Comparison of ENCODE assay signal across 22 cellular contexts in genomic region chr1:231209531-231209930, GRCh38. TPM values are rescaled to one million over a fixed set of nuclear protein-coding genes. Genes with fewer than 3 reads are reported as not detected.
DNase-seq lines count a peak whose midpoint lies in the region; ATAC-seq, FAIRE-seq and TF ChIP-seq lines count a peak whose summit lies in the region.
"Had no signal": no experiment of that assay in that cellular context is flagged by ENCODE, and none has a peak within 500 bp of the region (broad histone marks: within the 10 kb centered on the region; RNA-seq: fewer than 3 reads in every experiment).

No MANE protein-coding gene starts in this region.

- no TSS peak for BruUV-seq in HepG2 (replicated peaks; lab: Mats Ljungman, UMichigan)

- WGBS in HepG2 (ENCODE audit: low lambda C conversion rate), result 37% methylated on average over 2 of the region's 5 CpGs
- WGBS in right lobe of liver (ENCODE audit: insufficient coverage, low coverage, low lambda C conversion rate, missing lambda C conversion rate), result 71% methylated on average over 4 of the region's 5 CpGs
- no CpG with 5 or more reads among the region's 5 CpGs for WGBS in trophoblast cell (ENCODE audit: extremely low coverage, insufficient coverage, insufficient read length)

- no peak overlapping the region for H2BK5ac ChIP-seq in trophoblast cell (ENCODE audit: low read depth, low read length, poor library complexity)

- TF ChIP-seq CTCF in HepG2 (CRISPR knock-in tag; IDR thresholded peaks at IDR 0.05), result no peak
- no peak for TF ChIP-seq CTCF in right lobe of liver (IDR thresholded peaks at IDR 0.05)
- no peak for TF ChIP-seq CTCF in kidney (IDR thresholded peaks at IDR 0.05; ENCODE audit: borderline replicate concordance, extremely low read depth, insufficient read depth)

- H3K4me3 Mint-ChIP-seq in activated CD4-positive, alpha-beta memory T cell treated with anti-CD3 and anti-CD28 coated beads, Interleukin-2, amount 10 ng/mL, durations not matched to agents 7 days and 5 days, result no peak overlapping the region

- no peak overlapping the region for H4K12ac ChIP-seq in trophoblast cell (ENCODE audit: low read depth, low read length)

- CTCF ChIA-PET in HepG2 (lab: Yijun Ruan, JAX; ENCODE audit: low intra/inter-chr PET ratio, low total read pairs), result interaction anchor here (1.7 kb wide), 1 partner anchor 194 kb away, joined by 4 read pairs; no protein-coding TSS in a partner anchor
- CTCF ChIA-PET in activated CD4-positive, alpha-beta memory T cell treated with anti-CD3 and anti-CD28 coated beads, Interleukin-2, amount 10 ng/mL, durations not matched to agents 7 days and 5 days (lab: Charles Lee), result interaction anchor here (0.8 to 2.1 kb wide), 4 partner anchors 117 to 413 kb away, joined by 3 to 12 read pairs (median 6); no protein-coding TSS in a partner anchor

- H2AFZ ChIP-seq in HepG2 (ENCODE audit: low read length) (no peak overlapping the region), trophoblast cell (ENCODE audit: insufficient read depth, low read length, poor library complexity) (no peak overlapping the region)

- H3K9me3 Mint-ChIP-seq in activated CD4-positive, alpha-beta memory T cell treated with anti-CD3 and anti-CD28 coated beads, Interleukin-2, amount 10 ng/mL, durations not matched to agents 7 days and 5 days, result no peaks in the 10 kb centered on the region
- H3K9me3 Mint-ChIP-seq: CD4-positive, alpha-beta memory T cell had no signal

- no peak overlapping the region; the same call in 1 of the 2 replicates for H3K4me2 ChIP-seq in HepG2 (ENCODE audit: low read depth, low read length)
- H3K4me2 ChIP-seq in trophoblast cell (ENCODE audit: low read length), result no peak overlapping the region

- H3K4me3 ChIP-seq in HepG2 (replicated peaks in 1 of 3; ENCODE audit: insufficient read depth in 1 of 3, low read depth in 2 of 3, low read length in 3 of 3), result no peak overlapping the region
- no peak overlapping the region for H3K4me3 ChIP-seq in right lobe of liver
- no peak overlapping the region for H3K4me3 ChIP-seq in kidney (ENCODE audit: low read length in 2 of 2)
- H3K4me3 ChIP-seq in trophoblast cell (ENCODE audit: low read depth, low read length), result no peak overlapping the region

- no peaks in the 10 kb centered on the region for H3K79me1 ChIP-seq in trophoblast cell (ENCODE audit: low read length)

- H3K27ac Mint-ChIP-seq in activated CD4-positive, alpha-beta memory T cell treated with anti-CD3 and anti-CD28 coated beads, Interleukin-2, amount 10 ng/mL, durations not matched to agents 7 days and 5 days, result no peak overlapping the region
- H3K27ac Mint-ChIP-seq: CD4-positive, alpha-beta memory T cell had no signal

- H3K9ac ChIP-seq in HepG2 (ENCODE audit: insufficient read depth, low read depth, low read length) (no peak overlapping the region), kidney (ENCODE audit: low read length in 2 of 2) (no peak overlapping the region), trophoblast cell (ENCODE audit: low read length) (no peak overlapping the region)

- H2BK120ac ChIP-seq in trophoblast cell (ENCODE audit: insufficient read depth, low read length, poor library complexity), result no peak overlapping the region

- H3K36me3 ChIP-seq in HepG2 (replicated peaks in 1 of 2; ENCODE audit: control insufficient read depth in 1 of 2, insufficient read depth in 2 of 2, low read length in 2 of 2) (no peaks in the 10 kb centered on the region), right lobe of liver (no peaks in the 10 kb centered on the region), kidney (ENCODE audit: control insufficient read depth in 1 of 2, insufficient read depth in 2 of 2, low read length in 2 of 2) (no peaks in the 10 kb centered on the region), trophoblast cell (ENCODE audit: control insufficient read depth in 1 of 2, insufficient read depth in 2 of 2, low read length in 2 of 2) (no peaks in the 10 kb centered on the region)
- H3K36me3 ChIP-seq: BE2C had no signal

- no peak overlapping the region for H4K8ac ChIP-seq in trophoblast cell (ENCODE audit: low read depth, low read length)

- H3K14ac ChIP-seq in trophoblast cell (ENCODE audit: low read length), result no peak overlapping the region

- H3K4ac ChIP-seq in trophoblast cell (ENCODE audit: low read depth, low read length), result no peak overlapping the region

- H3K18ac ChIP-seq in trophoblast cell (ENCODE audit: low read length), result no peak overlapping the region

- H4K91ac ChIP-seq in trophoblast cell (ENCODE audit: low read depth, low read length), result no peak overlapping the region

- no peak for DNase-seq in HepG2 (ENCODE audit: low spot score)
- no peak for DNase-seq in right lobe of liver
- DNase-seq in kidney, result peak; percentile 56
- no peak for DNase-seq in trophoblast cell
- DNase-seq in activated CD4-positive, alpha-beta memory T cell treated with anti-CD3 and anti-CD28 coated beads, Interleukin-2, amount 10 ng/mL, durations not matched to agents 7 days and 5 days, result no peak
- no peak for DNase-seq in NCI-H526 treated with DMSO at 0.1 percent for 48 hours (lab: John Stamatoyannopoulos, UW)
- DNase-seq: ACHN; AML-193; BE2C; C1 segment of cervical spinal cord; Calu3; CD4-positive, alpha-beta memory T cell; COR-L47; DND-41; GOT3; HCEC 1CT had no signal

- peak overlapping the region; percentile 19 for H2AK5ac ChIP-seq in trophoblast cell (ENCODE audit: low read length)

- H3K79me2 ChIP-seq in HepG2 (ENCODE audit: insufficient read depth, low read length) (no peaks in the 10 kb centered on the region), trophoblast cell (ENCODE audit: control insufficient read depth, insufficient read depth, low read length, poor library complexity) (no peaks in the 10 kb centered on the region)

- no peak for FAIRE-seq in HepG2 (lab: Jason Lieb, UNC)
- no peak for FAIRE-seq in kidney (lab: Jason Lieb, UNC)
- FAIRE-seq: A204.1, G401.6, H54 had no signal

- TF ChIP-seq RAD21 in HepG2 (CRISPR knock-in tag; IDR thresholded peaks at IDR 0.05), result no peak

- no peak overlapping the region for H3K23ac ChIP-seq in trophoblast cell (ENCODE audit: low read length)

- TF ChIP-seq EP300 in HepG2 (IDR thresholded peaks at IDR 0.05; ENCODE audit: low read depth in 2 of 2, low read length in 2 of 2) (no peak), HepG2 (CRISPR knock-in tag; IDR thresholded peaks at IDR 0.05; ENCODE audit: borderline replicate concordance) (no peak)

- no peaks in the 10 kb centered on the region for H4K20me1 ChIP-seq in HepG2 (ENCODE audit: insufficient read depth, low read length)

- H3K36me3 Mint-ChIP-seq in activated CD4-positive, alpha-beta memory T cell treated with anti-CD3 and anti-CD28 coated beads, Interleukin-2, amount 10 ng/mL, durations not matched to agents 7 days and 5 days (ENCODE audit: low read depth), result no peaks in the 10 kb centered on the region
- H3K36me3 Mint-ChIP-seq: CD4-positive, alpha-beta memory T cell had no signal

- H3K4me1 ChIP-seq in HepG2 (ENCODE audit: insufficient read depth, low read length) (peaks cover 32% of the 10 kb centered on the region), right lobe of liver (no peaks in the 10 kb centered on the region), kidney (ENCODE audit: control insufficient read depth in 1 of 2, insufficient read depth in 1 of 2, low read depth in 1 of 2, low read length in 2 of 2) (peaks cover 0 to 2% of the 10 kb centered on the region in 2 donors), trophoblast cell (ENCODE audit: control insufficient read depth in 1 of 2, insufficient read depth in 2 of 2, low read length in 2 of 2) (no peaks in the 10 kb centered on the region)
- H3K4me1 ChIP-seq: BE2C had no signal

- H3K9me3 ChIP-seq in HepG2 (ENCODE audit: low read length), result no peaks in the 10 kb centered on the region
- no peaks in the 10 kb centered on the region for H3K9me3 ChIP-seq in right lobe of liver
- no peaks in the 10 kb centered on the region for H3K9me3 ChIP-seq in kidney (ENCODE audit: control insufficient read depth in 1 of 2, low read length in 2 of 2)
- H3K9me3 ChIP-seq in trophoblast cell (ENCODE audit: insufficient read depth, low read depth, low read length), result no peaks in the 10 kb centered on the region
- H3K9me3 ChIP-seq: BE2C had no signal

- no peak overlapping the region for H3K27ac ChIP-seq in HepG2 (ENCODE audit: extremely low read length, insufficient read depth, low read length)
- no peak overlapping the region for H3K27ac ChIP-seq in right lobe of liver
- H3K27ac ChIP-seq in kidney (ENCODE audit: low read depth in 2 of 2, low read length in 2 of 2), result no peak overlapping the region
- no peak overlapping the region for H3K27ac ChIP-seq in trophoblast cell (ENCODE audit: low read depth, low read length)
- H3K27ac ChIP-seq: 22Rv1 had no signal

- in situ Hi-C loops in HepG2 (cut with HindIII; ENCODE audit: extremely low pct_ligation_motif_present, low pct_unique_long_range_greater_than_20kb), result loop anchor here (25.0 kb wide), 2 partner anchors 422 to 572 kb away; partner anchors contain the start of gene COG2

- no peak overlapping the region for H2BK12ac ChIP-seq in trophoblast cell (ENCODE audit: low read length)

- peaks cover 4% of the 10 kb centered on the region for H3K27me3 Mint-ChIP-seq in activated CD4-positive, alpha-beta memory T cell treated with anti-CD3 and anti-CD28 coated beads, Interleukin-2, amount 10 ng/mL, durations not matched to agents 7 days and 5 days
- H3K27me3 Mint-ChIP-seq: CD4-positive, alpha-beta memory T cell had no signal

- TF ChIP-seq POLR2A in HepG2 (IDR thresholded peaks at IDR 0.05; ENCODE audit: insufficient read depth in 1 of 2, low read depth in 2 of 2, low read length in 2 of 2) (no peak), right lobe of liver (IDR thresholded peaks at IDR 0.05) (no peak)

- H3K27me3 ChIP-seq in HepG2 (ENCODE audit: control insufficient read depth in 1 of 2, insufficient read depth in 2 of 2, low read length in 2 of 2), result no peaks in the 10 kb centered on the region
- H3K27me3 ChIP-seq in right lobe of liver, result no peaks in the 10 kb centered on the region
- H3K27me3 ChIP-seq in trophoblast cell (ENCODE audit: insufficient read depth, low read length), result no peaks in the 10 kb centered on the region
- H3K27me3 ChIP-seq: BE2C had no signal

- intact Hi-C loops in HepG2 (cut with micrococcal nuclease; ENCODE audit: unreplicated experiment) (no loop called here), right lobe of liver (cut with DNase I) (loop anchor here in 1 of 2 donors (10.0 kb wide), 1 partner anchor 295 kb away; no protein-coding TSS in a partner anchor), kidney (cut with DNase I) (loop anchor here (10.0 kb wide), 1 partner anchor 415 kb away; no protein-coding TSS in a partner anchor)

- peaks cover 9% of the 10 kb centered on the region for H3K4me1 Mint-ChIP-seq in activated CD4-positive, alpha-beta memory T cell treated with anti-CD3 and anti-CD28 coated beads, Interleukin-2, amount 10 ng/mL, durations not matched to agents 7 days and 5 days

- ATAC-seq in HepG2 (peak; percentile 9; the same call in 2 of the 3 replicates), right lobe of liver (no peak), GM18870 (IDR thresholded peaks at IDR 0.05; ENCODE audit: unreplicated experiment) (no peak), SK-N-SH treated with all-trans-retinoic acid at 6 μM for 48 hours (no peak)

- POLR2A ChIA-PET in HepG2 (lab: Yijun Ruan, JAX), result no interaction called here
- POLR2A ChIA-PET in activated CD4-positive, alpha-beta memory T cell treated with anti-CD3 and anti-CD28 coated beads, Interleukin-2, amount 10 ng/mL, durations not matched to agents 7 days and 5 days (lab: Charles Lee), result no interaction called here

RNA-seq across cellular contexts. Expression of gene GNPAT, which starts 31.5 kb away (rescaled TPM):
- total RNA-seq in HepG2 (2016; rRNA removed; fragmentation: Illumina TruSeq; extraction: Trizol) (114 and 153 TPM in 2 replicates), right lobe of liver (10 to 100 TPM; 18.5 to 24.3 (median 20.1) TPM), kidney (31.2 TPM)
- 43.6 and 44.9 TPM in 2 replicates for total RNA-seq in HepG2 (2016; cell fraction: cytosol; rRNA removed; fragmentation: Illumina TruSeq; extraction: Trizol; ENCODE audit: low read depth)
- 115 and 154 TPM in 2 replicates for total RNA-seq in HepG2 (2016; cell fraction: insoluble cytoplasmic fraction; rRNA removed; fragmentation: Illumina TruSeq; extraction: Trizol)
- total RNA-seq in HepG2 (2016; cell fraction: membrane; rRNA removed; fragmentation: Illumina TruSeq; extraction: Trizol), result 112 and 113 TPM in 2 replicates
- total RNA-seq in HepG2 (2016; cell fraction: nucleus; rRNA removed; fragmentation: Illumina TruSeq; extraction: Trizol), result 69.6 and 78.0 TPM in 2 replicates
- polyA plus RNA-seq in HepG2 (2011; rRNA removed) (48.6 and 58.3 TPM in 2 replicates), kidney (ENCODE audit: insufficient read depth, low read depth, low replicate concordance) (33.7 TPM)
- polyA plus RNA-seq in HepG2 (2011; cell fraction: cytosol; rRNA removed), result 24.1 and 35.3 TPM in 2 replicates
- 54.5 and 54.9 TPM in 2 replicates for polyA plus RNA-seq in HepG2 (2011; cell fraction: nucleus; rRNA removed)
- 56.1 and 60.9 TPM in 2 replicates for polyA plus RNA-seq in HepG2 (2012)
- polyA plus RNA-seq in HepG2 (2016; cell fraction: cytosol; fragmentation: Illumina TruSeq; extraction: Trizol; ENCODE audit: low read depth), result 34.1 and 42.7 TPM in 2 replicates
- 112 and 114 TPM in 2 replicates for polyA plus RNA-seq in HepG2 (2016; cell fraction: insoluble cytoplasmic fraction; fragmentation: Illumina TruSeq; extraction: Trizol; ENCODE audit: low read depth)
- polyA plus RNA-seq in HepG2 (2016; cell fraction: membrane; fragmentation: Illumina TruSeq; extraction: Trizol; ENCODE audit: low read depth), result 70.4 and 72.1 TPM in 2 replicates
- 110 and 111 TPM in 2 replicates for polyA plus RNA-seq in HepG2 (2016; cell fraction: nucleus; fragmentation: Illumina TruSeq; extraction: Trizol; ENCODE audit: insufficient read depth, low read depth)
- polyA minus RNA-seq in HepG2 (2011; rRNA and poly(A)+ RNA removed; ENCODE audit: low replicate concordance), result 29.1 and 41.3 TPM in 2 replicates
- 45.6 and 55.3 TPM in 2 replicates for polyA minus RNA-seq in HepG2 (2011; cell fraction: cytosol; rRNA and poly(A)+ RNA removed)
- 66.1 and 72.4 TPM in 2 replicates for polyA minus RNA-seq in HepG2 (2011; cell fraction: nucleus; rRNA and poly(A)+ RNA removed)
- polyA plus RNA-seq in trophoblast cell (2013), result 27.7 and 28.8 TPM in 2 replicates
- 10 to 100 TPM; 44.6 to 45.2 TPM for total RNA-seq in activated CD4-positive, alpha-beta memory T cell treated with anti-CD3 and anti-CD28 coated beads, Interleukin-2, amount 10 ng/mL, durations not matched to agents 7 days and 5 days

RNA-seq across cellular contexts. Expression of gene TRIM67, which starts 47.7 kb away (rescaled TPM):
- not detected in 2 replicates for total RNA-seq in HepG2 (2016; rRNA removed; fragmentation: Illumina TruSeq; extraction: Trizol)
- total RNA-seq in HepG2 (2016; cell fraction: cytosol; rRNA removed; fragmentation: Illumina TruSeq; extraction: Trizol; ENCODE audit: low read depth), result not detected in 2 replicates
- total RNA-seq in HepG2 (2016; cell fraction: insoluble cytoplasmic fraction; rRNA removed; fragmentation: Illumina TruSeq; extraction: Trizol), result not detected in 2 replicates
- total RNA-seq in HepG2 (2016; cell fraction: membrane; rRNA removed; fragmentation: Illumina TruSeq; extraction: Trizol), result 0.03 TPM in 1 of 2 replicates, not detected in the other
- not detected in 2 replicates for total RNA-seq in HepG2 (2016; cell fraction: nucleus; rRNA removed; fragmentation: Illumina TruSeq; extraction: Trizol)
- polyA plus RNA-seq in HepG2 (2011; rRNA removed), result under 0.01 TPM in 1 of 2 replicates, not detected in the other
- polyA plus RNA-seq in HepG2 (2011; cell fraction: cytosol; rRNA removed), result not detected in 2 replicates
- 0.02 TPM in 1 of 2 replicates, not detected in the other for polyA plus RNA-seq in HepG2 (2011; cell fraction: nucleus; rRNA removed)
- 0.03 TPM in 2 replicates for polyA plus RNA-seq in HepG2 (2012)
- polyA plus RNA-seq in HepG2 (2016; cell fraction: cytosol; fragmentation: Illumina TruSeq; extraction: Trizol; ENCODE audit: low read depth), result not detected in 2 replicates
- not detected in 2 replicates for polyA plus RNA-seq in HepG2 (2016; cell fraction: insoluble cytoplasmic fraction; fragmentation: Illumina TruSeq; extraction: Trizol; ENCODE audit: low read depth)
- not detected in 2 replicates for polyA plus RNA-seq in HepG2 (2016; cell fraction: membrane; fragmentation: Illumina TruSeq; extraction: Trizol; ENCODE audit: low read depth)
- polyA plus RNA-seq in HepG2 (2016; cell fraction: nucleus; fragmentation: Illumina TruSeq; extraction: Trizol; ENCODE audit: insufficient read depth, low read depth), result not detected in 2 replicates
- 0.04 TPM in 1 of 2 replicates, not detected in the other for polyA minus RNA-seq in HepG2 (2011; rRNA and poly(A)+ RNA removed; ENCODE audit: low replicate concordance)
- not detected in 2 replicates for polyA minus RNA-seq in HepG2 (2011; cell fraction: cytosol; rRNA and poly(A)+ RNA removed)
- polyA minus RNA-seq in HepG2 (2011; cell fraction: nucleus; rRNA and poly(A)+ RNA removed), result under 0.01 TPM in 2 replicates
- total RNA-seq in right lobe of liver, result not detected
- not detected for total RNA-seq in kidney
- 0.04 TPM for polyA plus RNA-seq in kidney (ENCODE audit: insufficient read depth, low read depth, low replicate concordance)
- polyA plus RNA-seq in trophoblast cell (2013), result 0.08 and 0.10 TPM in 2 replicates
- total RNA-seq in activated CD4-positive, alpha-beta memory T cell treated with anti-CD3 and anti-CD28 coated beads, Interleukin-2, amount 10 ng/mL, durations not matched to agents 7 days and 5 days, result not detected
- total RNA-seq: CD4-positive, alpha-beta memory T cell had no signal
- polyA plus RNA-seq: CD4-positive, alpha-beta memory T cell had no signal
